In genomic region chr14:35556548-35556947, GRCh38 we compare ENCODE assay signal across 21 cellular contexts. TPM values are rescaled to one million over a fixed set of nuclear protein-coding genes. Genes with fewer than 3 reads are reported as not detected.
"Had no signal": no experiment of that assay in that cellular context is flagged by ENCODE, and none has a peak within 500 bp of the region (broad histone marks: within the 10 kb centered on the region; RNA-seq: fewer than 3 reads in every experiment).

No MANE protein-coding gene starts in this region.

- H3K9me3 Mint-ChIP-seq: activated naive CD4-positive, alpha-beta T cell treated with anti-CD3 and anti-CD28 coated beads for 36 hours; activated T-helper 17 cell treated with anti-CD3 and anti-CD28 coated beads, Interleukin-2, amount 50 U/mL, for 72 hours; neural crest cell; stimulated activated naive CD8-positive, alpha-beta T cell treated with anti-CD3 and anti-CD28 coated beads, Interleukin-15, amount 100 ng/mL, for 72 hours had no signal

- H3K4me3 Mint-ChIP-seq: activated naive CD4-positive, alpha-beta T cell treated with anti-CD3 and anti-CD28 coated beads for 36 hours; activated T-helper 17 cell treated with anti-CD3 and anti-CD28 coated beads, Interleukin-2, amount 50 U/mL, for 72 hours; neural crest cell; stimulated activated naive CD8-positive, alpha-beta T cell treated with anti-CD3 and anti-CD28 coated beads, Interleukin-15, amount 100 ng/mL, for 72 hours had no signal

- H3K4me1 Mint-ChIP-seq: activated T-helper 17 cell treated with anti-CD3 and anti-CD28 coated beads, Interleukin-2, amount 50 U/mL, for 72 hours; stimulated activated naive CD8-positive, alpha-beta T cell treated with anti-CD3 and anti-CD28 coated beads, Interleukin-15, amount 100 ng/mL, for 72 hours had no signal

- H3K27me3 Mint-ChIP-seq: activated T-helper 17 cell treated with anti-CD3 and anti-CD28 coated beads, Interleukin-2, amount 50 U/mL, for 72 hours; stimulated activated naive CD8-positive, alpha-beta T cell treated with anti-CD3 and anti-CD28 coated beads, Interleukin-15, amount 100 ng/mL, for 72 hours had no signal

- H3K4me3 ChIP-seq: adrenal gland, coronary artery, gastroesophageal sphincter, hepatocyte, ovary, testis, upper lobe of right lung had no signal

- H3K27ac Mint-ChIP-seq: activated naive CD4-positive, alpha-beta T cell treated with anti-CD3 and anti-CD28 coated beads for 36 hours; activated T-helper 17 cell treated with anti-CD3 and anti-CD28 coated beads, Interleukin-2, amount 50 U/mL, for 72 hours; stimulated activated naive CD8-positive, alpha-beta T cell treated with anti-CD3 and anti-CD28 coated beads, Interleukin-15, amount 100 ng/mL, for 72 hours had no signal

- DNase-seq: activated CD4-positive, alpha-beta T cell treated with anti-CD3 and anti-CD28 coated beads, Interleukin-2, amount 50 U/mL, for 1 hour; activated CD4-positive, CD25-positive, alpha-beta regulatory T cell; activated naive CD4-positive, alpha-beta T cell treated with anti-CD3 and anti-CD28 coated beads for 36 hours; activated T-cell treated with anti-CD3 and anti-CD28 coated beads for 4 hours; adrenal gland; central memory CD4-positive, alpha-beta T cell; effector memory CD4-positive, alpha-beta T cell; ovary; stimulated activated CD4-positive, alpha-beta T cell treated with anti-CD3 and anti-CD28 coated beads, Interleukin-4, amount 100 ng/mL, for 24 hours; stimulated activated naive CD8-positive, alpha-beta T cell treated with anti-CD3 and anti-CD28 coated beads, Interleukin-15, amount 100 ng/mL, for 72 hours; testis; upper lobe of right lung had no signal

RNA-seq across cellular contexts. Expression of gene INSM2, which starts 22.6 kb away (rescaled TPM):
- total RNA-seq: activated CD8-positive, alpha-beta memory T cell treated with anti-CD3 and anti-CD28 coated beads for 36 hours; activated naive CD4-positive, alpha-beta T cell treated with anti-CD3 and anti-CD28 coated beads for 36 hours; activated T-helper 17 cell treated with anti-CD3 and anti-CD28 coated beads, Interleukin-2, amount 50 U/mL, for 72 hours; hepatocyte; kidney epithelial cell; lower leg skin; mesenteric fat pad; upper lobe of right lung had no signal
